Comparison of ENCODE assay signal across 16 cellular contexts in the genomic region with DNA sequence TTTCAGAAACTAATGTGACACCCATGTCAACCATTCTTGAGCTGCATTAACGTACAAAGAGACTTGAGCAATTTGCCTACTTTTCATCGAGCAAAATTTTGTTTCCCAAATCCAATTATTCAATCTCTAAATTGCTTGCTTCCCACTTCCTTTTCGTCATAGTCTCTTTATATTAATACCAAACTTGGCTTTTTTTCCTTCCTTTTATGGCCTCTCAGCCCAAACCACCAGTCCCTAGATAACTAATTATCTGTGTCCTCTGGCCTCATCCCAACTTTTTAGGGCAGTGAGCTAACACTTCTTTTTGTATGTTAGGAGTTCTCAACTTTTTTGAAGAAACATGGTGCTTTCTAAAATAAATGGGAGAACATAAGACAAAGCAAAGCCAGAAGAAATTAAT.
A peak's percentile ranks its signal among the peaks of the same experiment; 100 is the strongest.
DNase-seq lines count a peak whose midpoint lies in the region; ATAC-seq and TF ChIP-seq lines count a peak whose summit lies in the region.
"Had no signal": no experiment of that assay in that cellular context is flagged by ENCODE, and none has a peak within 500 bp of the region (broad histone marks: within the 10 kb centered on the region; RNA-seq: fewer than 3 reads in every experiment).

No MANE protein-coding gene starts in this region.

- TF ChIP-seq RAD21 in liver (IDR thresholded peaks at IDR 0.05) = no peak

- H3K36me3 ChIP-seq in liver (ENCODE audit: control insufficient read depth in 4 of 4, insufficient read depth in 3 of 4, low read depth in 1 of 4, low read length in 3 of 4) (no peaks in the 10 kb centered on the region), right lobe of liver (no peaks in the 10 kb centered on the region), heart right ventricle (no peaks in the 10 kb centered on the region)

- H3K9me3 ChIP-seq in liver (ENCODE audit: control insufficient read depth in 4 of 4, low read length in 3 of 4) (no peaks in the 10 kb centered on the region), right lobe of liver (no peaks in the 10 kb centered on the region), heart right ventricle (no peaks in the 10 kb centered on the region)
- H3K9me3 ChIP-seq: SJCRH30 had no signal

- peak overlapping the region in 1 of 2 donors; percentile 81 for H3K4me3 Mint-ChIP-seq in CD14-positive monocyte

- peaks cover 85 to 92% (median 89%) of the 10 kb centered on the region in 3 donors for H3K27me3 Mint-ChIP-seq in CD14-positive monocyte (ENCODE audit: low read depth in 3 of 3)

- H3K36me3 Mint-ChIP-seq in CD14-positive monocyte = peaks cover 0 to 11% of the 10 kb centered on the region in 2 donors

- ATAC-seq in right lobe of liver = no peak
- ATAC-seq in heart right ventricle = peak in 7 of 8 donors; percentile 42 to 64 (median 50)
- ATAC-seq in GM21515 (IDR thresholded peaks at IDR 0.05; ENCODE audit: unreplicated experiment) = no peak

- no peak overlapping the region for H3K4me3 ChIP-seq in liver (ENCODE audit: low read depth in 1 of 3, low read length in 3 of 3)
- no peak overlapping the region for H3K4me3 ChIP-seq in right lobe of liver
- H3K4me3 ChIP-seq in heart right ventricle = no peak overlapping the region
- H3K4me3 ChIP-seq: SJCRH30 had no signal

- H3K4me1 Mint-ChIP-seq in CD14-positive monocyte = peaks cover 17% of the 10 kb centered on the region

- TF ChIP-seq POLR2A in right lobe of liver (IDR thresholded peaks at IDR 0.05) = no peak

- peak overlapping the region in 1 of 7 donors; percentile 63 for H3K27ac Mint-ChIP-seq in CD14-positive monocyte

- intact Hi-C loops in right lobe of liver (cut with DNase I) = no loop called here
- intact Hi-C loops in heart right ventricle (cut with DNase I) = no loop called here
- intact Hi-C loops in CD14-positive monocyte (cut with micrococcal nuclease) = loop anchor here in 1 of 2 donors (10.0 kb wide), 1 partner anchor 59 kb away; no protein-coding TSS in a partner anchor

- H3K4me1 ChIP-seq in liver (ENCODE audit: control insufficient read depth in 4 of 4, insufficient read depth in 4 of 4, low read length in 3 of 4) (no peaks in the 10 kb centered on the region), right lobe of liver (no peaks in the 10 kb centered on the region), heart right ventricle (peaks cover 0 to 38% (median 9%) of the 10 kb centered on the region in 9 donors)
- H3K4me1 ChIP-seq: SJCRH30 had no signal

- WGBS in liver = 59% methylated on average over 3 of the region's 3 CpGs
- WGBS in right lobe of liver (ENCODE audit: insufficient coverage, low coverage, low lambda C conversion rate, missing lambda C conversion rate) = 30% methylated on average over 3 of the region's 3 CpGs
- WGBS in heart right ventricle, 2 donors = 49 to 59% methylated on average over 3 of the region's 3 CpGs

- no peak for DNase-seq in right lobe of liver
- peak; percentile 55 for DNase-seq in RPMI7951 (ENCODE audit: low read depth)
- DNase-seq in heart right ventricle = peak in 1 of 2 donors; percentile 38
- no peak for DNase-seq in NCI-H2227 (lab: John Stamatoyannopoulos, UW; ENCODE audit: unreplicated experiment)
- DNase-seq in CD14-positive monocyte (ENCODE audit: low spot score) = no peak
- DNase-seq: CD4-positive, alpha-beta T cell; H7; NCI-H1105; NCI-H1694; NCI-H2107; NCI-H69; NK-92 treated with Interleukin-12 subunit alpha and Interleukin-12 subunit beta, amount 100 ng/mL, for 24 hours; RPMI8226; SJCRH30 had no signal

- peaks cover 3 to 28% (median 20%) of the 10 kb centered on the region in 7 donors for H3K9me3 Mint-ChIP-seq in CD14-positive monocyte

- TF ChIP-seq CTCF in liver (IDR thresholded peaks at IDR 0.05; ENCODE audit: low read depth, low read length, missing input control) = no peak
- no peak for TF ChIP-seq CTCF in right lobe of liver (IDR thresholded peaks at IDR 0.05)
- TF ChIP-seq CTCF in heart right ventricle (IDR thresholded peaks at IDR 0.05) = no peak
- no peak for TF ChIP-seq CTCF in CD14-positive monocyte (IDR thresholded peaks at IDR 0.05)

- no peak overlapping the region for H3K9ac ChIP-seq in liver (ENCODE audit: low read depth in 1 of 2, low read length in 2 of 2)

- H3K27ac ChIP-seq in liver (ENCODE audit: low read depth in 1 of 2, low read length in 2 of 2) (no peak overlapping the region), right lobe of liver (no peak overlapping the region), heart right ventricle (peak overlapping the region in 2 of 10 donors; percentile 5 to 19)
- H3K27ac ChIP-seq: SJCRH30 had no signal

- peaks cover 0 to 3% (median 0%) of the 10 kb centered on the region in 4 donors for H3K27me3 ChIP-seq in liver (ENCODE audit: control insufficient read depth in 4 of 4, insufficient read depth in 4 of 4, low read length in 3 of 4)
- H3K27me3 ChIP-seq in right lobe of liver = no peaks in the 10 kb centered on the region
- H3K27me3 ChIP-seq in heart right ventricle = peaks cover 0 to 85% (median 0%) of the 10 kb centered on the region in 7 donors
- H3K27me3 ChIP-seq: SJCRH30 had no signal

TF ChIP-seq in liver, 16 proteins besides CTCF, POLR2A, EP300 and RAD21:
- TF ChIP-seq, protein P1, sequence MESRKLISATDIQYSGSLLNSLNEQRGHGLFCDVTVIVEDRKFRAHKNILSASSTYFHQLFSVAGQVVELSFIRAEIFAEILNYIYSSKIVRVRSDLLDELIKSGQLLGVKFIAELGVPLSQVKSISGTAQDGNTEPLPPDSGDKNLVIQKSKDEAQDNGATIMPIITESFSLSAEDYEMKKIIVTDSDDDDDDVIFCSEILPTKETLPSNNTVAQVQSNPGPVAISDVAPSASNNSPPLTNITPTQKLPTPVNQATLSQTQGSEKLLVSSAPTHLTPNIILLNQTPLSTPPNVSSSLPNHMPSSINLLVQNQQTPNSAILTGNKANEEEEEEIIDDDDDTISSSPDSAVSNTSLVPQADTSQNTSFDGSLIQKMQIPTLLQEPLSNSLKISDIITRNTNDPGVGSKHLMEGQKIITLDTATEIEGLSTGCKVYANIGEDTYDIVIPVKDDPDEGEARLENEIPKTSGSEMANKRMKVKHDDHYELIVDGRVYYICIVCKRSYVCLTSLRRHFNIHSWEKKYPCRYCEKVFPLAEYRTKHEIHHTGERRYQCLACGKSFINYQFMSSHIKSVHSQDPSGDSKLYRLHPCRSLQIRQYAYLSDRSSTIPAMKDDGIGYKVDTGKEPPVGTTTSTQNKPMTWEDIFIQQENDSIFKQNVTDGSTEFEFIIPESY (IDR thresholded peaks at IDR 0.05) = no peak
- no peak for TF ChIP-seq RXRA (IDR thresholded peaks at IDR 0.05)
- TF ChIP-seq SP1 (IDR thresholded peaks at IDR 0.05) = no peak
- peak; percentile 15 for TF ChIP-seq NR2F2 (IDR thresholded peaks at IDR 0.05)
- TF ChIP-seq, protein P2, sequence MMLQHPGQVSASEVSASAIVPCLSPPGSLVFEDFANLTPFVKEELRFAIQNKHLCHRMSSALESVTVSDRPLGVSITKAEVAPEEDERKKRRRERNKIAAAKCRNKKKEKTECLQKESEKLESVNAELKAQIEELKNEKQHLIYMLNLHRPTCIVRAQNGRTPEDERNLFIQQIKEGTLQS (IDR thresholded peaks at IDR 0.05) = no peak
- TF ChIP-seq, protein P3, sequence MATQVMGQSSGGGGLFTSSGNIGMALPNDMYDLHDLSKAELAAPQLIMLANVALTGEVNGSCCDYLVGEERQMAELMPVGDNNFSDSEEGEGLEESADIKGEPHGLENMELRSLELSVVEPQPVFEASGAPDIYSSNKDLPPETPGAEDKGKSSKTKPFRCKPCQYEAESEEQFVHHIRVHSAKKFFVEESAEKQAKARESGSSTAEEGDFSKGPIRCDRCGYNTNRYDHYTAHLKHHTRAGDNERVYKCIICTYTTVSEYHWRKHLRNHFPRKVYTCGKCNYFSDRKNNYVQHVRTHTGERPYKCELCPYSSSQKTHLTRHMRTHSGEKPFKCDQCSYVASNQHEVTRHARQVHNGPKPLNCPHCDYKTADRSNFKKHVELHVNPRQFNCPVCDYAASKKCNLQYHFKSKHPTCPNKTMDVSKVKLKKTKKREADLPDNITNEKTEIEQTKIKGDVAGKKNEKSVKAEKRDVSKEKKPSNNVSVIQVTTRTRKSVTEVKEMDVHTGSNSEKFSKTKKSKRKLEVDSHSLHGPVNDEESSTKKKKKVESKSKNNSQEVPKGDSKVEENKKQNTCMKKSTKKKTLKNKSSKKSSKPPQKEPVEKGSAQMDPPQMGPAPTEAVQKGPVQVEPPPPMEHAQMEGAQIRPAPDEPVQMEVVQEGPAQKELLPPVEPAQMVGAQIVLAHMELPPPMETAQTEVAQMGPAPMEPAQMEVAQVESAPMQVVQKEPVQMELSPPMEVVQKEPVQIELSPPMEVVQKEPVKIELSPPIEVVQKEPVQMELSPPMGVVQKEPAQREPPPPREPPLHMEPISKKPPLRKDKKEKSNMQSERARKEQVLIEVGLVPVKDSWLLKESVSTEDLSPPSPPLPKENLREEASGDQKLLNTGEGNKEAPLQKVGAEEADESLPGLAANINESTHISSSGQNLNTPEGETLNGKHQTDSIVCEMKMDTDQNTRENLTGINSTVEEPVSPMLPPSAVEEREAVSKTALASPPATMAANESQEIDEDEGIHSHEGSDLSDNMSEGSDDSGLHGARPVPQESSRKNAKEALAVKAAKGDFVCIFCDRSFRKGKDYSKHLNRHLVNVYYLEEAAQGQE (IDR thresholded peaks at IDR 0.05) = no peak
- no peak for TF ChIP-seq TAF1 (conservative IDR thresholded peaks at IDR 0.05)

Comparison
In these comparisons a context has a peak if more than half of its experiments do, and no peak if none do; other contexts are left out.
1. ATAC-seq: peak in heart right ventricle (7 of 8); none in right lobe of liver (0 of 4) and GM21515 (single experiment).